Comparison of ENCODE assay signal across 8 cellular contexts in the genomic region with DNA sequence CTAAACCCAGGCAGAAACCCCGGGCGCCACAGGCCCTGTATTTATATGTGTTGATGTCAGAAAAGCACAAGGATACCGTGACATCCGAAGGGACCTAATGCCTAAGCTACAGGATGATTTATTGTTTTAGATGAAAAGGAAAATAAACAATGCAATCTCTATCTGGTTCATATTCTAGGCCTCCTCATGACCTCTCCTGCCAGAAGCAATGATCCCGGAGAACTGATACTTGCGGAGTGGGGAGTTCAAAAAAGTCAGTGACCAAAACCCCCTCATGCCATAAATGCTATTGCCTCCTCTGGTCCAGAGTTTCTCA. TPM values are rescaled to one million over a fixed set of nuclear protein-coding genes. Genes with fewer than 3 reads are reported as not detected.
A peak's percentile ranks its signal among the peaks of the same experiment; 100 is the strongest.
DNase-seq lines count a peak whose midpoint lies in the region; ATAC-seq and TF ChIP-seq lines count a peak whose summit lies in the region.

No MANE protein-coding gene starts in this region.

- H3K9me3 ChIP-seq in A673 (ENCODE audit: low read depth, low read length, poor library complexity, severe bottlenecking) (no peaks in the 10 kb centered on the region), mammary epithelial cell (replicated peaks; ENCODE audit: insufficient read depth, low read length) (no peaks in the 10 kb centered on the region)

- H3K23ac ChIP-seq in mesendoderm (ENCODE audit: low read length), result no peak overlapping the region

- ATAC-seq in HG03457 (IDR thresholded peaks at IDR 0.05; ENCODE audit: unreplicated experiment), result peak; percentile 20
- ATAC-seq in HG02759 (IDR thresholded peaks at IDR 0.05; ENCODE audit: unreplicated experiment), result no peak
- ATAC-seq in GM21390 (IDR thresholded peaks at IDR 0.05; ENCODE audit: unreplicated experiment), result no peak

- H3K36me3 ChIP-seq in A673 (ENCODE audit: insufficient read depth, low read length, poor library complexity, severe bottlenecking) (no peaks in the 10 kb centered on the region), mammary epithelial cell (ENCODE audit: insufficient read depth, low read length) (no peaks in the 10 kb centered on the region), mesendoderm (ENCODE audit: control insufficient read depth, insufficient read depth, low read length) (no peaks in the 10 kb centered on the region)

- no peaks in the 10 kb centered on the region for H4K20me1 ChIP-seq in mammary epithelial cell (ENCODE audit: insufficient read depth, low read length)

- no peak overlapping the region for H3K18ac ChIP-seq in mesendoderm (ENCODE audit: low read length)

- no peak overlapping the region for H3K4ac ChIP-seq in mesendoderm (ENCODE audit: low read depth, low read length)

- peak overlapping the region; percentile 95 for H2AFZ ChIP-seq in mammary epithelial cell (ENCODE audit: low read depth, low read length)

- no peak overlapping the region for H2AK5ac ChIP-seq in mesendoderm (ENCODE audit: low read length)

- H3K4me2 ChIP-seq in mammary epithelial cell (ENCODE audit: insufficient read depth, low read depth, low read length), result peak overlapping the region; percentile 93
- peak overlapping the region; percentile 78 for H3K4me2 ChIP-seq in mesendoderm (ENCODE audit: low read length)

- H3K4me3 ChIP-seq in A673 (ENCODE audit: low read depth, low read length, poor library complexity, severe bottlenecking) (peak overlapping the region; percentile 75), mammary epithelial cell (replicated peaks in 1 of 3; ENCODE audit: insufficient read depth in 1 of 3, low read depth in 2 of 3, low read length in 3 of 3) (peak overlapping the region in 2 of 3 experiments; percentile 72 to 80), mesendoderm (ENCODE audit: low read length) (no peak overlapping the region)

- H2BK15ac ChIP-seq in mesendoderm (replicated peaks; ENCODE audit: low read depth), result no peak overlapping the region

- dilution Hi-C loops in mammary epithelial cell (cut with HindIII; ENCODE audit: low sequenced_read_pairs), result loop anchor here (5.0 kb wide), 1 partner anchor 83 kb away; no protein-coding TSS in a partner anchor

- H4K8ac ChIP-seq in mesendoderm (ENCODE audit: low read depth, low read length), result no peak overlapping the region

- H3K79me2 ChIP-seq in mammary epithelial cell (ENCODE audit: insufficient read depth, low read length) (peaks cover 19% of the 10 kb centered on the region), mesendoderm (ENCODE audit: control insufficient read depth, insufficient read depth, low read length) (peaks cover 16% of the 10 kb centered on the region)

- POLR2A ChIA-PET in A673 (lab: Charles Lee; ENCODE audit: low non-redundant PET), result no interaction called here

- no peaks in the 10 kb centered on the region for H3K27me3 ChIP-seq in A673 (replicated peaks; ENCODE audit: insufficient read depth, low read depth, low read length, poor library complexity)
- H3K27me3 ChIP-seq in mammary epithelial cell (ENCODE audit: insufficient read depth, low read length), result no peaks in the 10 kb centered on the region
- no peaks in the 10 kb centered on the region for H3K27me3 ChIP-seq in mesendoderm (ENCODE audit: insufficient read depth, low read length, poor library complexity)

- H2BK5ac ChIP-seq in mesendoderm (ENCODE audit: low read length), result no peak overlapping the region

- peak overlapping the region; percentile 89 for H3K9ac ChIP-seq in mammary epithelial cell (ENCODE audit: insufficient read depth, low read length)
- peak overlapping the region; percentile 88 for H3K9ac ChIP-seq in mesendoderm (ENCODE audit: low read length)

- TF ChIP-seq CTCF in A673 (conservative IDR thresholded peaks at IDR 0.05; ENCODE audit: low read depth, low read length) (no peak), mammary epithelial cell (conservative IDR thresholded peaks at IDR 0.05 in 1 of 2, IDR thresholded peaks at IDR 0.05 in 1 of 2; ENCODE audit: extremely low read depth in 1 of 2, insufficient read depth in 1 of 2, low read depth in 1 of 2, low read length in 2 of 2) (no peak)

- no peak overlapping the region for H3K27ac ChIP-seq in A673 (ENCODE audit: low read depth, low read length, poor library complexity, severe bottlenecking)
- peak overlapping the region; percentile 81 for H3K27ac ChIP-seq in mammary epithelial cell (ENCODE audit: insufficient read depth, low read depth, low read length)
- no peak overlapping the region for H3K27ac ChIP-seq in mesendoderm (ENCODE audit: low read depth, low read length)

- H4K5ac ChIP-seq in mesendoderm (ENCODE audit: low read length), result no peak overlapping the region

- H3K56ac ChIP-seq in mesendoderm (ENCODE audit: low read length), result peak overlapping the region; percentile 95

- BruUV-seq in A673 (replicated peaks; lab: Mats Ljungman, UMichigan) (no TSS peak), mammary epithelial cell (replicated peaks; lab: Mats Ljungman, UMichigan) (no TSS peak)

- no peak overlapping the region for H2BK120ac ChIP-seq in mesendoderm (ENCODE audit: low read depth, low read length)

- peaks cover 6% of the 10 kb centered on the region for H3K79me1 ChIP-seq in mesendoderm (ENCODE audit: low read length)

- WGBS in mammary epithelial cell (ENCODE audit: low coverage, missing lambda C conversion rate), result 41% methylated on average over 6 of the region's 6 CpGs
- WGBS in mesendoderm (ENCODE audit: extremely low coverage, insufficient coverage, low lambda C conversion rate), result no CpG with 5 or more reads among the region's 6 CpGs

- peaks cover 4% of the 10 kb centered on the region for H3K4me1 ChIP-seq in A673 (ENCODE audit: insufficient read depth, low read length, poor library complexity, severe bottlenecking)
- peaks cover 46% of the 10 kb centered on the region for H3K4me1 ChIP-seq in mammary epithelial cell (ENCODE audit: insufficient read depth, low read length)
- peaks cover 5% of the 10 kb centered on the region for H3K4me1 ChIP-seq in mesendoderm (ENCODE audit: control insufficient read depth, low read depth, low read length)

- intact Hi-C loops in A673 (cut with micrococcal nuclease; ENCODE audit: unreplicated experiment), result no loop called here
- intact Hi-C loops in mammary epithelial cell (cut with micrococcal nuclease), result loop anchor here (2.0 kb wide), 1 partner anchor 131 kb away; no protein-coding TSS in a partner anchor

- CTCF ChIA-PET in A673 (lab: Charles Lee) (no interaction called here), mammary epithelial cell (lab: Charles Lee; ENCODE audit: low non-redundant PET) (no interaction called here)

- in situ Hi-C loops in mammary epithelial cell (cut with MboI; ENCODE audit: low sequenced_read_pairs in 2 of 2), result no loop called here

- no peak for DNase-seq in A673 (ENCODE audit: low spot score)
- DNase-seq in mammary epithelial cell, result no peak
- no peak for DNase-seq in mesendoderm
- no peak for DNase-seq in NCI-H748 (lab: John Stamatoyannopoulos, UW; ENCODE audit: unreplicated experiment)
- no peak for DNase-seq in effector CD8-positive, alpha-beta T cell (lab: John Stamatoyannopoulos, UW)

RNA-seq across cellular contexts. Expression of a gene that starts 0.8 kb away (rescaled TPM):
- total RNA-seq in A673 (2021), result 46.6 and 59.6 TPM in 2 replicates
- 10 to 100 TPM; 21.0 to 45.9 TPM for total RNA-seq in mammary epithelial cell
- polyA plus RNA-seq in mammary epithelial cell, result 41.8 TPM
- 18.7 TPM for polyA minus RNA-seq in mammary epithelial cell
- 112 TPM for polyA plus RNA-seq in mesendoderm (2013, experiment 1 of 2)
- 111 TPM for polyA plus RNA-seq in mesendoderm (2013, experiment 2 of 2)
